Comparison of ENCODE assay signal across 1 cellular context in the genomic region with DNA sequence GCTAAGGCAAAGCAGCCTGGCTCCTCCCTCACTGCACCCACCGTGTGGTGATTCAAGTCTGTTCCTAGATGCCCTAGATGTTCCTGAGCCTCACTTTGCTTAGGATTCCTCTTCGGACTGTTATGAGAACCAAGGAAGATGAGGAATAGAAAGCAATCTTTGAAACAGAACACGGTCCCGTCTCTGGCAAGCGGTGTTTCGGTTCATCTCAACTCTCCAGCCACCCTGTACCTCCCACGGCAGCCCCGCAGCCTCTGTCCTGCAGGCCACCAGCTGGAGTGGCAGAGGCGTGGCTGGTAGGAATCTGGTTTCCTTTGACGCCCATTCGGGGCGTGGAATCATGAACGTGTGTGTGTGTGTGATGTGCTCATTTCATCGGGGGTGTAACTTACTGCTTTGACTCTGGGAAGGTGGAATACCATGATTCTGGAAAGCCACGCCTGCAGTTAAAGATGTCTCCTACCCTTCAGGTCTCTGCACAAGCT.
A peak's percentile ranks its signal among the peaks of the same experiment; 100 is the strongest.
TF ChIP-seq lines count a peak whose summit lies in the region.

No MANE protein-coding gene starts in this region.

TF ChIP-seq in HEK293, 187 proteins besides CTCF, POLR2A, EP300 and RAD21 (continued from another document):
- TF ChIP-seq, protein P1, sequence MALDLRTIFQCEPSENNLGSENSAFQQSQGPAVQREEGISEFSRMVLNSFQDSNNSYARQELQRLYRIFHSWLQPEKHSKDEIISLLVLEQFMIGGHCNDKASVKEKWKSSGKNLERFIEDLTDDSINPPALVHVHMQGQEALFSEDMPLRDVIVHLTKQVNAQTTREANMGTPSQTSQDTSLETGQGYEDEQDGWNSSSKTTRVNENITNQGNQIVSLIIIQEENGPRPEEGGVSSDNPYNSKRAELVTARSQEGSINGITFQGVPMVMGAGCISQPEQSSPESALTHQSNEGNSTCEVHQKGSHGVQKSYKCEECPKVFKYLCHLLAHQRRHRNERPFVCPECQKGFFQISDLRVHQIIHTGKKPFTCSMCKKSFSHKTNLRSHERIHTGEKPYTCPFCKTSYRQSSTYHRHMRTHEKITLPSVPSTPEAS (tag by site-specific recombination; IDR thresholded peaks at IDR 0.05) = peak; percentile 43; the same call in 1 of the 2 replicates
- TF ChIP-seq ZEB2 (tag by site-specific recombination; IDR thresholded peaks at IDR 0.05) (no peak), ZNF2 (tag by site-specific recombination; IDR thresholded peaks at IDR 0.05) (peak; percentile 44; the same call in 1 of the 2 replicates), ZNF600 (tag by site-specific recombination; IDR thresholded peaks at IDR 0.05) (peak; percentile 92), ZBTB20 (tag by site-specific recombination; IDR thresholded peaks at IDR 0.05) (peak; percentile 55), ZBTB8A (tag by site-specific recombination; IDR thresholded peaks at IDR 0.05) (peak; percentile 50), GLIS1 (tag by site-specific recombination; IDR thresholded peaks at IDR 0.05) (0 out of 2 replicates have a peak, but pooled peaks have one; percentile 12), HOXD13 (CRISPR knock-in tag; IDR thresholded peaks at IDR 0.05; ENCODE audit: borderline replicate concordance) (no peak), ZNF341 (tag by site-specific recombination; IDR thresholded peaks at IDR 0.05; ENCODE audit: low read depth) (no peak), ZNF549 (tag by site-specific recombination; IDR thresholded peaks at IDR 0.05) (no peak), GLIS2 (tag by site-specific recombination; IDR thresholded peaks at IDR 0.05) (peak; percentile 57; the same call in 1 of the 2 replicates), ZBTB17 (tag by site-specific recombination; IDR thresholded peaks at IDR 0.05) (peak; percentile 69), ZNF223 (tag by site-specific recombination; IDR thresholded peaks at IDR 0.05) (no peak), ZNF366 (tag by site-specific recombination; conservative IDR thresholded peaks at IDR 0.05) (0 out of 2 replicates have a peak, but pooled peaks have one; percentile 14), ZNF548 (tag by site-specific recombination; IDR thresholded peaks at IDR 0.05) (no peak), ZNF248 (tag by site-specific recombination; IDR thresholded peaks at IDR 0.05) (no peak), ZNF138 (tag by site-specific recombination; IDR thresholded peaks at IDR 0.05; ENCODE audit: borderline replicate concordance) (no peak), SP3 (tag by site-specific recombination; IDR thresholded peaks at IDR 0.05) (peak; percentile 79), KLF16 (tag by site-specific recombination; IDR thresholded peaks at IDR 0.05) (peak; percentile 82), ZNF132 (tag by site-specific recombination; IDR thresholded peaks at IDR 0.05; ENCODE audit: borderline replicate concordance) (no peak)
- TF ChIP-seq, protein P2, sequence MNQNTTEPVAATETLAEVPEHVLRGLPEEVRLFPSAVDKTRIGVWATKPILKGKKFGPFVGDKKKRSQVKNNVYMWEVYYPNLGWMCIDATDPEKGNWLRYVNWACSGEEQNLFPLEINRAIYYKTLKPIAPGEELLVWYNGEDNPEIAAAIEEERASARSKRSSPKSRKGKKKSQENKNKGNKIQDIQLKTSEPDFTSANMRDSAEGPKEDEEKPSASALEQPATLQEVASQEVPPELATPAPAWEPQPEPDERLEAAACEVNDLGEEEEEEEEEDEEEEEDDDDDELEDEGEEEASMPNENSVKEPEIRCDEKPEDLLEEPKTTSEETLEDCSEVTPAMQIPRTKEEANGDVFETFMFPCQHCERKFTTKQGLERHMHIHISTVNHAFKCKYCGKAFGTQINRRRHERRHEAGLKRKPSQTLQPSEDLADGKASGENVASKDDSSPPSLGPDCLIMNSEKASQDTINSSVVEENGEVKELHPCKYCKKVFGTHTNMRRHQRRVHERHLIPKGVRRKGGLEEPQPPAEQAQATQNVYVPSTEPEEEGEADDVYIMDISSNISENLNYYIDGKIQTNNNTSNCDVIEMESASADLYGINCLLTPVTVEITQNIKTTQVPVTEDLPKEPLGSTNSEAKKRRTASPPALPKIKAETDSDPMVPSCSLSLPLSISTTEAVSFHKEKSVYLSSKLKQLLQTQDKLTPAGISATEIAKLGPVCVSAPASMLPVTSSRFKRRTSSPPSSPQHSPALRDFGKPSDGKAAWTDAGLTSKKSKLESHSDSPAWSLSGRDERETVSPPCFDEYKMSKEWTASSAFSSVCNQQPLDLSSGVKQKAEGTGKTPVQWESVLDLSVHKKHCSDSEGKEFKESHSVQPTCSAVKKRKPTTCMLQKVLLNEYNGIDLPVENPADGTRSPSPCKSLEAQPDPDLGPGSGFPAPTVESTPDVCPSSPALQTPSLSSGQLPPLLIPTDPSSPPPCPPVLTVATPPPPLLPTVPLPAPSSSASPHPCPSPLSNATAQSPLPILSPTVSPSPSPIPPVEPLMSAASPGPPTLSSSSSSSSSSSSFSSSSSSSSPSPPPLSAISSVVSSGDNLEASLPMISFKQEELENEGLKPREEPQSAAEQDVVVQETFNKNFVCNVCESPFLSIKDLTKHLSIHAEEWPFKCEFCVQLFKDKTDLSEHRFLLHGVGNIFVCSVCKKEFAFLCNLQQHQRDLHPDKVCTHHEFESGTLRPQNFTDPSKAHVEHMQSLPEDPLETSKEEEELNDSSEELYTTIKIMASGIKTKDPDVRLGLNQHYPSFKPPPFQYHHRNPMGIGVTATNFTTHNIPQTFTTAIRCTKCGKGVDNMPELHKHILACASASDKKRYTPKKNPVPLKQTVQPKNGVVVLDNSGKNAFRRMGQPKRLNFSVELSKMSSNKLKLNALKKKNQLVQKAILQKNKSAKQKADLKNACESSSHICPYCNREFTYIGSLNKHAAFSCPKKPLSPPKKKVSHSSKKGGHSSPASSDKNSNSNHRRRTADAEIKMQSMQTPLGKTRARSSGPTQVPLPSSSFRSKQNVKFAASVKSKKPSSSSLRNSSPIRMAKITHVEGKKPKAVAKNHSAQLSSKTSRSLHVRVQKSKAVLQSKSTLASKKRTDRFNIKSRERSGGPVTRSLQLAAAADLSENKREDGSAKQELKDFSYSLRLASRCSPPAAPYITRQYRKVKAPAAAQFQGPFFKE (tag by site-specific recombination; IDR thresholded peaks at IDR 0.05; ENCODE audit: borderline replicate concordance) = no peak
- TF ChIP-seq, protein P3, sequence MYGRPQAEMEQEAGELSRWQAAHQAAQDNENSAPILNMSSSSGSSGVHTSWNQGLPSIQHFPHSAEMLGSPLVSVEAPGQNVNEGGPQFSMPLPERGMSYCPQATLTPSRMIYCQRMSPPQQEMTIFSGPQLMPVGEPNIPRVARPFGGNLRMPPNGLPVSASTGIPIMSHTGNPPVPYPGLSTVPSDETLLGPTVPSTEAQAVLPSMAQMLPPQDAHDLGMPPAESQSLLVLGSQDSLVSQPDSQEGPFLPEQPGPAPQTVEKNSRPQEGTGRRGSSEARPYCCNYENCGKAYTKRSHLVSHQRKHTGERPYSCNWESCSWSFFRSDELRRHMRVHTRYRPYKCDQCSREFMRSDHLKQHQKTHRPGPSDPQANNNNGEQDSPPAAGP (tag by site-specific recombination; IDR thresholded peaks at IDR 0.05) = peak; percentile 56; the same call in 1 of the 2 replicates
- TF ChIP-seq, protein P4, sequence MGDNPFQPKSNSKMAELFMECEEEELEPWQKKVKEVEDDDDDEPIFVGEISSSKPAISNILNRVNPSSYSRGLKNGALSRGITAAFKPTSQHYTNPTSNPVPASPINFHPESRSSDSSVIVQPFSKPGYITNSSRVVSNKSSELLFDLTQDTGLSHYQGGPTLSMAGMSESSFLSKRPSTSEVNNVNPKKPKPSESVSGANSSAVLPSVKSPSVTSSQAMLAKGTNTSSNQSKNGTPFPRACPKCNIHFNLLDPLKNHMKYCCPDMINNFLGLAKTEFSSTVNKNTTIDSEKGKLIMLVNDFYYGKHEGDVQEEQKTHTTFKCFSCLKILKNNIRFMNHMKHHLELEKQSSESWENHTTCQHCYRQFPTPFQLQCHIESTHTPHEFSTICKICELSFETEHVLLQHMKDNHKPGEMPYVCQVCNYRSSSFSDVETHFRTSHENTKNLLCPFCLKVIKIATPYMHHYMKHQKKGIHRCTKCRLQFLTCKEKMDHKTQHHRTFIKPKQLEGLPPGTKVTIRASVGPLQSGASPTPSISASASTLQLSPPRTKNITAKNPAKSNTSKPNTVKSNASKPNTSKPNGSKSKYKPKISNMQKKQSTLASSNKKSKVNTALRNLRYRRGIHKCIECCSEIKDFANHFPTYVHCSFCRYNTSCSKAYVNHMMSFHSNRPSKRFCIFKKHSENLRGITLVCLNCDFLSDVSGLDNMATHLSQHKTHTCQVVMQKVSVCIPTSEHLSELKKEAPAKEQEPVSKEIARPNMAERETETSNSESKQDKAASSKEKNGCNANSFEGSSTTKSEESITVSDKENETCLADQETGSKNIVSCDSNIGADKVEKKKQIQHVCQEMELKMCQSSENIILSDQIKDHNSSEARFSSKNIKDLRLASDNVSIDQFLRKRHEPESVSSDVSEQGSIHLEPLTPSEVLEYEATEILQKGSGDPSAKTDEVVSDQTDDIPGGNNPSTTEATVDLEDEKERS (tag by site-specific recombination; IDR thresholded peaks at IDR 0.05) = no peak
- TF ChIP-seq, protein P5, sequence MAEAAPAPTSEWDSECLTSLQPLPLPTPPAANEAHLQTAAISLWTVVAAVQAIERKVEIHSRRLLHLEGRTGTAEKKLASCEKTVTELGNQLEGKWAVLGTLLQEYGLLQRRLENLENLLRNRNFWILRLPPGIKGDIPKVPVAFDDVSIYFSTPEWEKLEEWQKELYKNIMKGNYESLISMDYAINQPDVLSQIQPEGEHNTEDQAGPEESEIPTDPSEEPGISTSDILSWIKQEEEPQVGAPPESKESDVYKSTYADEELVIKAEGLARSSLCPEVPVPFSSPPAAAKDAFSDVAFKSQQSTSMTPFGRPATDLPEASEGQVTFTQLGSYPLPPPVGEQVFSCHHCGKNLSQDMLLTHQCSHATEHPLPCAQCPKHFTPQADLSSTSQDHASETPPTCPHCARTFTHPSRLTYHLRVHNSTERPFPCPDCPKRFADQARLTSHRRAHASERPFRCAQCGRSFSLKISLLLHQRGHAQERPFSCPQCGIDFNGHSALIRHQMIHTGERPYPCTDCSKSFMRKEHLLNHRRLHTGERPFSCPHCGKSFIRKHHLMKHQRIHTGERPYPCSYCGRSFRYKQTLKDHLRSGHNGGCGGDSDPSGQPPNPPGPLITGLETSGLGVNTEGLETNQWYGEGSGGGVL (tag by site-specific recombination; IDR thresholded peaks at IDR 0.05) = no peak
- TF ChIP-seq, protein P6, sequence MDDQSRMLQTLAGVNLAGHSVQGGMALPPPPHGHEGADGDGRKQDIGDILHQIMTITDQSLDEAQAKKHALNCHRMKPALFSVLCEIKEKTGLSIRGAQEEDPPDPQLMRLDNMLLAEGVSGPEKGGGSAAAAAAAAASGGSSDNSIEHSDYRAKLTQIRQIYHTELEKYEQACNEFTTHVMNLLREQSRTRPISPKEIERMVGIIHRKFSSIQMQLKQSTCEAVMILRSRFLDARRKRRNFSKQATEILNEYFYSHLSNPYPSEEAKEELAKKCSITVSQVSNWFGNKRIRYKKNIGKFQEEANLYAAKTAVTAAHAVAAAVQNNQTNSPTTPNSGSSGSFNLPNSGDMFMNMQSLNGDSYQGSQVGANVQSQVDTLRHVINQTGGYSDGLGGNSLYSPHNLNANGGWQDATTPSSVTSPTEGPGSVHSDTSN (CRISPR knock-in tag; IDR thresholded peaks at IDR 0.05) = 0 out of 2 replicates have a peak, but pooled peaks have one; percentile 30
